12 cellular contexts compared by ENCODE assay signal in the genomic region with DNA sequence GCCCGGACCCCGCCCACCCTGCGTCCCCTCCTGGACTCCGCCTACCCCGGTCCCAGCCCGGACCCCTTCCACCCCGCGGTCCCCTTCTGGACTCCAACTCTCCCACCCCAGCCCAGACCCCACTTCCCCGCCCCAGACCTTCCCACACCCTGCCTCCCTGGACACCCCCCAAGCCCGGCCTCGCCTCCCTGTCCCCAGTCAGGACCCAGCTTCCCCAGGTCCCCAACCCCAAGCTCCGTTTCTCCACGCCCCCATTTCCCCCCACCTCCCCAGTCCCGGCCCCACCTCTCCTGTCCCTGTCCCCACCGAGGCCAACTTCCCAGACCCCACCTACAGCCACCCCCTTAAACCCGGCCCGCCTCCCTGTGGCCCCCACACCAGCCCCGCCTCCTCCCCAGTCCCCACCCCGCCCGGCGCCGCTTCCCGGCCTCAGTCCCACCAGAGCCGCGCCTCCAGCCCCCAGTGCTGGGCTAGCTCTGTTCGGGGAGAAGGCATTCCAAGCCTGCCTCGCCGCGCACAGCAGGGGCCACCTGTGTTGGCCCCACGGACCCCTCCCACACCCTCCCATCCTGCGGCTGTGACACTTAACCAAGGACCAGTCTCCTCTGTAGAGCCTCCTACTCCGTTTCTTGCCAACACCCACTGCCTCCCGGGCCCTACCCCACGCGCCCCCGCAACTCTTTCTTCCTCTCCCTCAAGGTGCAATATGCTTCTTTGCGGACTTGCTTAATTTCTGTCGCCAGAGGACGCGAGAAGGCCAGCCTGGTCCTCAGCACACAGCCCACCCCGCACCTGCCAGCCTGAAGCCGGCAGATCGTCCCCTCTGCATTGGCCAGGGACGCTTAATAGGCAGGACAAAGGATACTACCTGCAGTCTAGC. TPM values are rescaled to one million over a fixed set of nuclear protein-coding genes. Genes with fewer than 3 reads are reported as not detected.
DNase-seq lines count a peak whose midpoint lies in the region; ATAC-seq and TF ChIP-seq lines count a peak whose summit lies in the region.
"Had no signal": no experiment of that assay in that cellular context is flagged by ENCODE, and none has a peak within 500 bp of the region (broad histone marks: within the 10 kb centered on the region; RNA-seq: fewer than 3 reads in every experiment).

No MANE protein-coding gene starts in this region.

- 4% methylated on average over 21 of the region's 44 CpGs for WGBS in hepatocyte (ENCODE audit: low lambda C conversion rate, missing lambda C conversion rate)

- H4K20me1 ChIP-seq in hepatocyte (ENCODE audit: insufficient read depth, poor library complexity, severe bottlenecking) (no peaks in the 10 kb centered on the region), OCI-LY7 (ENCODE audit: insufficient read depth, low read length) (no peaks in the 10 kb centered on the region)

- ATAC-seq in GM21360 (IDR thresholded peaks at IDR 0.05; ENCODE audit: unreplicated experiment) = no peak
- ATAC-seq: K562 had no signal

- H3K4me2 ChIP-seq in hepatocyte = peak overlapping the region; percentile 77
- no peak overlapping the region for H3K4me2 ChIP-seq in OCI-LY7 (ENCODE audit: low read length)

- CTCF ChIA-PET in OCI-LY7 (lab: Charles Lee; ENCODE audit: unreplicated experiment) = no interaction called here

- H3K9me3 ChIP-seq in hepatocyte (ENCODE audit: low read depth) (no peaks in the 10 kb centered on the region), OCI-LY7 (ENCODE audit: low read length) (no peaks in the 10 kb centered on the region)
- H3K9me3 ChIP-seq: SJSA1 had no signal

- intact Hi-C loops in OCI-LY7 (cut with micrococcal nuclease; ENCODE audit: unreplicated experiment) = no loop called here

- H3K27ac ChIP-seq in hepatocyte (no peak overlapping the region), OCI-LY7 (ENCODE audit: low read depth, low read length, poor library complexity, severe bottlenecking) (no peak overlapping the region)
- H3K27ac ChIP-seq: SJSA1 had no signal

- H3K4me3 ChIP-seq in hepatocyte (no peak overlapping the region), OCI-LY7 (ENCODE audit: low read depth, low read length, poor library complexity, severe bottlenecking) (no peak overlapping the region)
- H3K4me3 ChIP-seq: K562 had no signal

- in situ Hi-C loops in GM13976 (cut with MboI; ENCODE audit: low sequenced_read_pairs, unreplicated experiment) = no loop called here

- no peaks in the 10 kb centered on the region for H3K9me2 ChIP-seq in hepatocyte (replicated peaks; ENCODE audit: insufficient read depth)
- H3K9me2 ChIP-seq in OCI-LY7 (ENCODE audit: insufficient read depth, low read length) = no peaks in the 10 kb centered on the region

- POLR2A ChIA-PET in OCI-LY7 (lab: Charles Lee) = interaction anchor here (0.6 kb wide), 1 partner anchor 33 kb away, joined by 3 read pairs; no protein-coding TSS in a partner anchor

- peaks cover 44% of the 10 kb centered on the region for H3K27me3 ChIP-seq in hepatocyte

- H3K4me1 ChIP-seq in hepatocyte (ENCODE audit: insufficient read depth) (peaks cover 8% of the 10 kb centered on the region), OCI-LY7 (ENCODE audit: insufficient read depth, low read length, poor library complexity, severe bottlenecking) (no peaks in the 10 kb centered on the region)

- TF ChIP-seq CTCF in GM13976 (IDR thresholded peaks at IDR 0.05; ENCODE audit: borderline replicate concordance, control extremely low read depth, extremely low read depth, insufficient read depth, missing control alignments) (no peak), hepatocyte (IDR thresholded peaks at IDR 0.05; ENCODE audit: poor library complexity) (no peak), OCI-LY7 (conservative IDR thresholded peaks at IDR 0.05; ENCODE audit: low read length) (no peak)

- H3K36me3 ChIP-seq in hepatocyte (replicated peaks; ENCODE audit: insufficient read depth, low read depth) (no peaks in the 10 kb centered on the region), OCI-LY7 (ENCODE audit: insufficient read depth, low read length) (no peaks in the 10 kb centered on the region)
- H3K36me3 ChIP-seq: SJSA1 had no signal

- BruUV-seq in OCI-LY7 (replicated peaks; lab: Mats Ljungman, UMichigan) = no TSS peak

- peak; percentile 41 for DNase-seq in GM13976 (ENCODE audit: low spot score)
- DNase-seq in activated T-cell treated with anti-CD3 and anti-CD28 coated beads, Interleukin-2, amount 50 U/mL, for 1 hour = peak; percentile 20
- peak; percentile 11 for DNase-seq in hepatocyte (ENCODE audit: low spot score)
- DNase-seq in retina = peak; percentile 49
- no peak for DNase-seq in cortex of kidney (lab: John Stamatoyannopoulos, UW)
- no peak for DNase-seq in mucosa of gallbladder (ENCODE audit: low spot score)
- no peak for DNase-seq in OCI-LY7 (ENCODE audit: low spot score)
- DNase-seq: stimulated activated naive CD4-positive, alpha-beta T cell treated with Interleukin-2 at 50 U/mL for 16 hours had no signal

- H3K79me2 ChIP-seq in hepatocyte (peaks cover 2% of the 10 kb centered on the region), OCI-LY7 (ENCODE audit: insufficient read depth, low read depth, low read length) (no peaks in the 10 kb centered on the region)

- H2AFZ ChIP-seq in hepatocyte = peak overlapping the region; percentile 45
- H2AFZ ChIP-seq in OCI-LY7 (ENCODE audit: low read length) = no peak overlapping the region

RNA-seq across cellular contexts. Expression of a gene that starts 0.7 kb away (rescaled TPM):
- total RNA-seq in hepatocyte = 22.8 and 24.4 TPM in 2 replicates
- 17.6 and 22.3 TPM in 2 replicates for polyA plus RNA-seq in hepatocyte
- total RNA-seq in mucosa of gallbladder = 42.0 TPM
- not detected in 2 replicates for total RNA-seq in OCI-LY7 (2014; rRNA removed; shearing (Covaris generic))
- not detected in 2 replicates for total RNA-seq in OCI-LY7 (2022)

RNA-seq across cellular contexts. Expression of a gene that starts 35.6 kb away (rescaled TPM):
- total RNA-seq in hepatocyte = 181 and 194 TPM in 2 replicates
- polyA plus RNA-seq in hepatocyte = 61.9 and 70.2 TPM in 2 replicates
- 1.1 TPM for total RNA-seq in mucosa of gallbladder
- total RNA-seq in OCI-LY7 (2014; rRNA removed; shearing (Covaris generic)) = not detected in 2 replicates
- total RNA-seq in OCI-LY7 (2022) = not detected in 2 replicates
- total RNA-seq: mononuclear cell, SJSA1 had no signal
- polyA plus RNA-seq: K562 had no signal

Comparison
In these comparisons a context has a peak if more than half of its experiments do, and no peak if none do; other contexts are left out.
1. DNase-seq: peak in GM13976 (single experiment), activated T-cell treated with anti-CD3 and anti-CD28 coated beads, Interleukin-2, amount 50 U/mL, for 1 hour (single experiment), hepatocyte (single experiment) and retina (single experiment); none in cortex of kidney (single experiment), mucosa of gallbladder (single experiment) and OCI-LY7 (single experiment).
2. RNA of a gene that starts 0.7 kb away (total RNA-seq): 42.0 TPM in mucosa of gallbladder (single experiment) and 22.8 to 24.4 TPM in hepatocyte; not detected in OCI-LY7; every median in the first group is over 10 times any median in the second.
3. RNA of a gene that starts 35.6 kb away (total RNA-seq): 181 to 194 TPM in hepatocyte; 1.1 TPM in mucosa of gallbladder (single experiment) and not detected in OCI-LY7; every median in the first group is over 10 times any median in the second.